ENCODE assay signal across 8 cellular contexts in the genomic region with DNA sequence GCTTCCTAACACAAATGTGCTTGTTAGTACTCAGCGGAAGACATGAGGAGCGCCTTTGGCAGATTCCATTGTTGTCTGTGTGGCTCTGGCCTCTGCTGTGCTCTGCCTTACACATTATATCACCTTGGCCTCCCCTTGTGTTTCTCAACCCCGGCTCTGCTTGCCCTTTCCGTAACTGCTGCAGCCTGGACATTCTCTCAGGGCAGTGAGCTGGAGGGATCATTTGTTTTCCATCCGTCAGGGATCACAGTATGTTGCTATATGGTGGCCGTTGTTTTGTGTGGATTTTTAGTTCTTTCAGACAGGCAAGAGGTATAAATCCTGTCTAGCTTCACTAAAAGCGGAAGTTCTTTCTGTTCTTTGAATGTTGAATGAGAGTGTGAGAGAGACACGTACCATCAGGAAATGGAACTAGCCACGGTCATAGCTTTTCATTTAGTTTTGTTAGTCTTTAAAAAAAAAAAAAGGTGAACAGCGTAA.
DNase-seq lines count a peak whose midpoint lies in the region; ATAC-seq and TF ChIP-seq lines count a peak whose summit lies in the region.

No MANE protein-coding gene starts in this region.

- peaks cover 49% of the 10 kb centered on the region for H3K36me3 Mint-ChIP-seq in CD4-positive, alpha-beta T cell (ENCODE audit: low read depth)
- H3K36me3 Mint-ChIP-seq in dendritic cell treated with granulocyte-macrophage colony-stimulating factor and Interleukin-4, amounts not matched to agents 40 ng/mL and 50 ng/mL, for 4 days (ENCODE audit: low read depth): peaks cover 67% of the 10 kb centered on the region
- peaks cover 23% of the 10 kb centered on the region for H3K36me3 Mint-ChIP-seq in Caco-2 (ENCODE audit: insufficient read depth, unreplicated experiment)

- H3K27me3 Mint-ChIP-seq in CD4-positive, alpha-beta T cell: no peaks in the 10 kb centered on the region
- no peaks in the 10 kb centered on the region for H3K27me3 Mint-ChIP-seq in dendritic cell treated with granulocyte-macrophage colony-stimulating factor and Interleukin-4, amounts not matched to agents 40 ng/mL and 50 ng/mL, for 4 days
- H3K27me3 Mint-ChIP-seq in Caco-2 (ENCODE audit: insufficient read depth, unreplicated experiment): no peaks in the 10 kb centered on the region

- POLR2A ChIA-PET in CD4-positive, alpha-beta T cell (lab: Charles Lee): interaction anchor here (0.6 to 1.9 kb wide), 14 partner anchors 9 to 688 kb away, joined by 3 to 10 read pairs (median 3); partner anchors contain the start of gene JARID2
- POLR2A ChIA-PET in Caco-2 (lab: Charles Lee): no interaction called here

- peak; percentile 60 for ATAC-seq in CD4-positive, alpha-beta T cell (ENCODE audit: poor library complexity)
- ATAC-seq in GM19452 (IDR thresholded peaks at IDR 0.05; ENCODE audit: unreplicated experiment): peak; percentile 75
- peak; percentile 80 for ATAC-seq in HG03460 (IDR thresholded peaks at IDR 0.05; ENCODE audit: unreplicated experiment)

- no peaks in the 10 kb centered on the region for H3K4me1 ChIP-seq in Caco-2

- peaks cover 61% of the 10 kb centered on the region for H3K4me1 Mint-ChIP-seq in CD4-positive, alpha-beta T cell (ENCODE audit: low read depth)
- peaks cover 72% of the 10 kb centered on the region for H3K4me1 Mint-ChIP-seq in dendritic cell treated with granulocyte-macrophage colony-stimulating factor and Interleukin-4, amounts not matched to agents 40 ng/mL and 50 ng/mL, for 4 days (ENCODE audit: low read depth)
- no peaks in the 10 kb centered on the region for H3K4me1 Mint-ChIP-seq in Caco-2 (ENCODE audit: low read depth, unreplicated experiment)

- H3K9me3 Mint-ChIP-seq in CD4-positive, alpha-beta T cell: peaks cover 11% of the 10 kb centered on the region
- peaks cover 6% of the 10 kb centered on the region for H3K9me3 Mint-ChIP-seq in dendritic cell treated with granulocyte-macrophage colony-stimulating factor and Interleukin-4, amounts not matched to agents 40 ng/mL and 50 ng/mL, for 4 days
- peaks cover 22% of the 10 kb centered on the region for H3K9me3 Mint-ChIP-seq in Caco-2 (ENCODE audit: unreplicated experiment)

- DNase-seq in CD4-positive, alpha-beta T cell: no peak
- DNase-seq in iPS-NIHi7 (ENCODE audit: extremely low spot score) (no peak), NCI-H146 treated with DMSO at 0.1 percent for 48 hours (lab: John Stamatoyannopoulos, UW; ENCODE audit: unreplicated experiment) (no peak), Caco-2 (no peak), NCI-H69 (lab: John Stamatoyannopoulos, UW) (no peak)

- CTCF ChIA-PET in CD4-positive, alpha-beta T cell (lab: Charles Lee): no interaction called here
- CTCF ChIA-PET in Caco-2 (lab: Charles Lee): no interaction called here

- no peaks in the 10 kb centered on the region for H3K36me3 ChIP-seq in Caco-2 (ENCODE audit: control insufficient read depth, insufficient read depth, low read length)

- peak overlapping the region; percentile 6 for H3K27ac ChIP-seq in CD4-positive, alpha-beta T cell (ENCODE audit: low read depth, low read length)

- intact Hi-C loops in CD4-positive, alpha-beta T cell (cut with DNase I, micrococcal nuclease): no loop called here
- intact Hi-C loops in dendritic cell treated with granulocyte-macrophage colony-stimulating factor and Interleukin-4, amounts not matched to agents 40 ng/mL and 50 ng/mL, for 4 days (cut with micrococcal nuclease): no loop called here
- intact Hi-C loops in Caco-2 (cut with micrococcal nuclease; ENCODE audit: unreplicated experiment): no loop called here

- peaks cover 22% of the 10 kb centered on the region for H3K9me3 ChIP-seq in CD4-positive, alpha-beta T cell (ENCODE audit: control insufficient read depth, low read length)
- H3K9me3 ChIP-seq in Caco-2: peaks cover 15% of the 10 kb centered on the region; the same call in 1 of the 2 replicates

- no peak overlapping the region for H3K4me3 ChIP-seq in Caco-2 (ENCODE audit: low read depth, low read length)

- H3K27ac Mint-ChIP-seq in CD4-positive, alpha-beta T cell: peak overlapping the region; percentile 87
- H3K27ac Mint-ChIP-seq in dendritic cell treated with granulocyte-macrophage colony-stimulating factor and Interleukin-4, amounts not matched to agents 40 ng/mL and 50 ng/mL, for 4 days: peak overlapping the region; percentile 67
- H3K27ac Mint-ChIP-seq in Caco-2 (ENCODE audit: unreplicated experiment): no peak overlapping the region

- no peaks in the 10 kb centered on the region for H3K27me3 ChIP-seq in CD4-positive, alpha-beta T cell (ENCODE audit: control insufficient read depth, insufficient read depth, low read length)
- H3K27me3 ChIP-seq in Caco-2 (replicated peaks; ENCODE audit: control insufficient read depth, insufficient read depth, low read length): no peaks in the 10 kb centered on the region

- peak overlapping the region; percentile 57 for H3K4me3 Mint-ChIP-seq in CD4-positive, alpha-beta T cell
- H3K4me3 Mint-ChIP-seq in dendritic cell treated with granulocyte-macrophage colony-stimulating factor and Interleukin-4, amounts not matched to agents 40 ng/mL and 50 ng/mL, for 4 days: peak overlapping the region; percentile 20
- no peak overlapping the region for H3K4me3 Mint-ChIP-seq in Caco-2 (ENCODE audit: unreplicated experiment)

- BruUV-seq in Caco-2 (replicated peaks; lab: Mats Ljungman, UMichigan): no TSS peak

- TF ChIP-seq CTCF in CD4-positive, alpha-beta T cell (IDR thresholded peaks at IDR 0.05): no peak
- no peak for TF ChIP-seq CTCF in Caco-2 (IDR thresholded peaks at IDR 0.05; ENCODE audit: insufficient read depth in 1 of 2, low read depth in 1 of 2, low read length in 1 of 2, severe bottlenecking in 1 of 2, unreplicated experiment in 1 of 2)
